In the genomic region with DNA sequence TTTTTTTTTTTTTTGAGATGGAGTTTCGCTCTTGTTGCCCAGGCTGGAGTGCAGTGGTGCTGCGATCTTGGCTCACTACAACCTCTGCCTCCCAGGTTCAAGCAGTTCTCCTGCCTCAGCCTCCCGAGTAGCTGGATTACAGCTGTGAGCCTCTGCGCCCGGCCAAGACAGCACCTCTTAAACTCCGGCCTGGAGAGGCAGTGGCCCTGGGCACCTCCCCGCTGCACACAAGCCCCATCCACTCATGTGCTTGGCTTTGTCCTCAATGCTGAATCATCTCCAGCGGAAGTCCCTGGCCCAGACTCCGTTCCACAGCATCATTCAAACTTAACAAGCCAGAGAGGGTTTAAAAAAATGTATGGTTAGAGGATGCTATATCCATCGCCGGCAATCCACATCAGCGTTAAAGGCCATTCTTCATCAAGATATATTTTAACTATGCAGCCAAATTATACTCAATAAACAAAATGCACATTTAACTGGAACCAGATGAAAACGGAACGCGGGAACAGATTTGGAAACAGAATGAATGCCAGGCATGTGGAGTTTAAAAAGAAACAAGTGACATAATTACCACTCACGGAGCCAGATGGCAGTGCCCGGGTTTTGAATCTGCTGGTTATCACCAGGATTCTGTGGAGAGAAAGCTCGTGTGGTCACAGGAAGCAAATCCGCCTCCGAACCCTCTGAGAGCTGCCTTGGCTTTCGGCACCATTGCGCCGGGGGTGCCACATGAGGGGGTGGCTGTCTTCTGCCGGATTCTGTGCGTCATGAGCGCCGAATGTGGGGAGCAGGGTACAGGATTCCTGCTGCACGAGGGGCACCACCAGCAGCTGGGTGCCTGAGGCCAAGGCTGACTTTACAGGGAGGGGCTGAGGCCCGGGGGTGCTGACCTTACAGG, we compare ENCODE assay signal across 12 cellular contexts. TPM values are rescaled to one million over a fixed set of nuclear protein-coding genes. Genes with fewer than 3 reads are reported as not detected.
DNase-seq lines count a peak whose midpoint lies in the region; ATAC-seq and TF ChIP-seq lines count a peak whose summit lies in the region.
"Had no signal": no experiment of that assay in that cellular context is flagged by ENCODE, and none has a peak within 500 bp of the region (broad histone marks: within the 10 kb centered on the region; RNA-seq: fewer than 3 reads in every experiment).

No MANE protein-coding gene starts in this region.

- H3K27me3 Mint-ChIP-seq in naive thymus-derived CD8-positive, alpha-beta T cell: peaks cover 0 to 9% (median 2%) of the 10 kb centered on the region in 5 donors

- no peak for TF ChIP-seq CTCF in SK-N-SH (IDR thresholded peaks at IDR 0.05)

- no peaks in the 10 kb centered on the region for H3K36me3 ChIP-seq in SK-N-SH (replicated peaks in 1 of 2; ENCODE audit: control insufficient read depth in 1 of 2, insufficient read depth in 2 of 2, low read length in 1 of 2)

- peak overlapping the region; percentile 61 for H3K4me2 ChIP-seq in SK-N-SH

- peak overlapping the region; percentile 27; the same call in 1 of the 2 replicates for H3K9ac ChIP-seq in SK-N-SH

- H3K36me3 Mint-ChIP-seq in naive thymus-derived CD8-positive, alpha-beta T cell: no peaks in the 10 kb centered on the region

- peak in 1 of 2 experiments; percentile 33; a peak in 1 of 4 replicates for TF ChIP-seq EP300 in SK-N-SH (IDR thresholded peaks at IDR 0.05; ENCODE audit: borderline replicate concordance in 1 of 2, low read depth in 1 of 2, low read length in 1 of 2)

- H3K27ac Mint-ChIP-seq in naive thymus-derived CD8-positive, alpha-beta T cell: no peak overlapping the region
- H3K27ac Mint-ChIP-seq: activated T-helper 17 cell treated with anti-CD3 and anti-CD28 coated beads, Interleukin-2, amount 50 U/mL, for 72 hours had no signal

- H3K27me3 ChIP-seq in SK-N-SH (ENCODE audit: insufficient read depth): no peaks in the 10 kb centered on the region

- peaks cover 0 to 29% of the 10 kb centered on the region in 2 experiments; a peak in 1 of 4 replicates for H3K4me1 ChIP-seq in SK-N-SH (ENCODE audit: control insufficient read depth in 1 of 2, insufficient read depth in 2 of 2, low read depth in 1 of 2, low read length in 1 of 2)

- CTCF ChIA-PET in SK-N-SH (lab: Yijun Ruan, JAX): interaction anchor here (0.9 to 1.3 kb wide), 2 partner anchors 9 to 333 kb away, joined by 3 read pairs; no protein-coding TSS in a partner anchor

- no peaks in the 10 kb centered on the region for H3K9me3 ChIP-seq in SK-N-SH

- ATAC-seq in naive thymus-derived CD8-positive, alpha-beta T cell: no peak
- ATAC-seq in activated CD4-positive, CD25-positive, alpha-beta regulatory T cell treated with anti-CD3 and anti-CD28 coated beads, Interleukin-2, amount 50 U/mL, for 24 hours: no peak
- ATAC-seq: activated T-helper 17 cell treated with anti-CD3 and anti-CD28 coated beads, Interleukin-2, amount 50 U/mL, for 72 hours had no signal

- no peak overlapping the region for H3K4me3 Mint-ChIP-seq in naive thymus-derived CD8-positive, alpha-beta T cell
- H3K4me3 Mint-ChIP-seq: activated T-helper 17 cell treated with anti-CD3 and anti-CD28 coated beads, Interleukin-2, amount 50 U/mL, for 72 hours had no signal

- no peak for TF ChIP-seq RAD21 in SK-N-SH (IDR thresholded peaks at IDR 0.05; ENCODE audit: low read length)

- peak overlapping the region; percentile 36 to 57 for H3K4me3 ChIP-seq in SK-N-SH (ENCODE audit: low read depth in 2 of 2, low read length in 1 of 2)

- H3K4me1 Mint-ChIP-seq in naive thymus-derived CD8-positive, alpha-beta T cell: no peaks in the 10 kb centered on the region
- H3K4me1 Mint-ChIP-seq: activated T-helper 17 cell treated with anti-CD3 and anti-CD28 coated beads, Interleukin-2, amount 50 U/mL, for 72 hours had no signal

- DNase-seq in GDM1 (lab: John Stamatoyannopoulos, UW) (peak; percentile 82), SK-N-SH (peak; percentile 90), fibroblast of peridontal ligament (ENCODE audit: extremely low read depth) (peak; percentile 97), putamen (ENCODE audit: low spot score) (peak; percentile 39), NCI-H226 (no peak), SKM-1 treated with dmso at 0.1 percent for 144 hours (lab: John Stamatoyannopoulos, UW; ENCODE audit: unreplicated experiment) (no peak)
- DNase-seq in naive thymus-derived CD8-positive, alpha-beta T cell: no peak
- DNase-seq: erythroblast, NCI-H2081 treated with DMSO at 0.1 percent for 48 hours, T-helper 1 cell had no signal

- no peaks in the 10 kb centered on the region for H3K79me2 ChIP-seq in SK-N-SH (ENCODE audit: insufficient read depth)

- POLR2A ChIA-PET in SK-N-SH (lab: Yijun Ruan, JAX): no interaction called here
- POLR2A ChIA-PET in naive thymus-derived CD8-positive, alpha-beta T cell (lab: Charles Lee): no interaction called here

- H3F3A ChIP-seq in SK-N-SH (replicated peaks; ENCODE audit: insufficient read depth): no peaks in the 10 kb centered on the region

- H2AFZ ChIP-seq in SK-N-SH (ENCODE audit: low read depth): peak overlapping the region; percentile 83

- no peaks in the 10 kb centered on the region for H3K9me3 Mint-ChIP-seq in naive thymus-derived CD8-positive, alpha-beta T cell
- H3K9me3 Mint-ChIP-seq: activated T-helper 17 cell treated with anti-CD3 and anti-CD28 coated beads, Interleukin-2, amount 50 U/mL, for 72 hours had no signal

- WGBS in SK-N-SH (ENCODE audit: low lambda C conversion rate): 16% methylated on average over 23 of the region's 29 CpGs

- no peaks in the 10 kb centered on the region for H3K9me2 ChIP-seq in SK-N-SH

- H3K27ac ChIP-seq in SK-N-SH (ENCODE audit: low read depth in 2 of 2, low read length in 1 of 2): peak overlapping the region; percentile 65 to 95

- no peaks in the 10 kb centered on the region for H4K20me1 ChIP-seq in SK-N-SH (ENCODE audit: insufficient read depth)

TF ChIP-seq in SK-N-SH, 30 proteins besides CTCF, POLR2A, EP300 and RAD21:
- peak; percentile 64; the same call in 1 of the 2 replicates for TF ChIP-seq FOSL2 (IDR thresholded peaks at IDR 0.05; ENCODE audit: borderline replicate concordance, low read depth)
- peak; percentile 42; the same call in 1 of the 2 replicates for TF ChIP-seq TAF1 (IDR thresholded peaks at IDR 0.05; ENCODE audit: borderline replicate concordance, low read depth, low read length)
- no peak; the same call in 1 of the 2 replicates for TF ChIP-seq POLR2AphosphoS5 (IDR thresholded peaks at IDR 0.05; ENCODE audit: low read depth, low read length)
- TF ChIP-seq TCF12 (IDR thresholded peaks at IDR 0.05): peak; percentile 48
- TF ChIP-seq, protein P1, sequence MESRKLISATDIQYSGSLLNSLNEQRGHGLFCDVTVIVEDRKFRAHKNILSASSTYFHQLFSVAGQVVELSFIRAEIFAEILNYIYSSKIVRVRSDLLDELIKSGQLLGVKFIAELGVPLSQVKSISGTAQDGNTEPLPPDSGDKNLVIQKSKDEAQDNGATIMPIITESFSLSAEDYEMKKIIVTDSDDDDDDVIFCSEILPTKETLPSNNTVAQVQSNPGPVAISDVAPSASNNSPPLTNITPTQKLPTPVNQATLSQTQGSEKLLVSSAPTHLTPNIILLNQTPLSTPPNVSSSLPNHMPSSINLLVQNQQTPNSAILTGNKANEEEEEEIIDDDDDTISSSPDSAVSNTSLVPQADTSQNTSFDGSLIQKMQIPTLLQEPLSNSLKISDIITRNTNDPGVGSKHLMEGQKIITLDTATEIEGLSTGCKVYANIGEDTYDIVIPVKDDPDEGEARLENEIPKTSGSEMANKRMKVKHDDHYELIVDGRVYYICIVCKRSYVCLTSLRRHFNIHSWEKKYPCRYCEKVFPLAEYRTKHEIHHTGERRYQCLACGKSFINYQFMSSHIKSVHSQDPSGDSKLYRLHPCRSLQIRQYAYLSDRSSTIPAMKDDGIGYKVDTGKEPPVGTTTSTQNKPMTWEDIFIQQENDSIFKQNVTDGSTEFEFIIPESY (IDR thresholded peaks at IDR 0.05; ENCODE audit: borderline replicate concordance, low read depth): 0 out of 2 replicates have a peak, but pooled peaks have one; percentile 12
- peak; percentile 71; the same call in 1 of the 2 replicates for TF ChIP-seq RFX5 (IDR thresholded peaks at IDR 0.05; ENCODE audit: low read length)
- TF ChIP-seq RXRA (IDR thresholded peaks at IDR 0.05; ENCODE audit: borderline replicate concordance, low read depth): no peak
- TF ChIP-seq FOXJ3 (CRISPR knock-in tag; IDR thresholded peaks at IDR 0.05): 0 out of 2 replicates have a peak, but pooled peaks have one; percentile 45
- TF ChIP-seq GATA2 (CRISPR knock-in tag; IDR thresholded peaks at IDR 0.05): peak; percentile 52; the same call in 1 of the 2 replicates
- TF ChIP-seq SMC3 (IDR thresholded peaks at IDR 0.05; ENCODE audit: low read depth, low read length): no peak
- peak; percentile 75; the same call in 1 of the 2 replicates for TF ChIP-seq YY1 (IDR thresholded peaks at IDR 0.05; ENCODE audit: low read depth)
- TF ChIP-seq, protein P2, sequence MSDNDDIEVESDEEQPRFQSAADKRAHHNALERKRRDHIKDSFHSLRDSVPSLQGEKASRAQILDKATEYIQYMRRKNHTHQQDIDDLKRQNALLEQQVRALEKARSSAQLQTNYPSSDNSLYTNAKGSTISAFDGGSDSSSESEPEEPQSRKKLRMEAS (IDR thresholded peaks at IDR 0.05; ENCODE audit: low read depth): peak; percentile 73
- TF ChIP-seq, protein P3, sequence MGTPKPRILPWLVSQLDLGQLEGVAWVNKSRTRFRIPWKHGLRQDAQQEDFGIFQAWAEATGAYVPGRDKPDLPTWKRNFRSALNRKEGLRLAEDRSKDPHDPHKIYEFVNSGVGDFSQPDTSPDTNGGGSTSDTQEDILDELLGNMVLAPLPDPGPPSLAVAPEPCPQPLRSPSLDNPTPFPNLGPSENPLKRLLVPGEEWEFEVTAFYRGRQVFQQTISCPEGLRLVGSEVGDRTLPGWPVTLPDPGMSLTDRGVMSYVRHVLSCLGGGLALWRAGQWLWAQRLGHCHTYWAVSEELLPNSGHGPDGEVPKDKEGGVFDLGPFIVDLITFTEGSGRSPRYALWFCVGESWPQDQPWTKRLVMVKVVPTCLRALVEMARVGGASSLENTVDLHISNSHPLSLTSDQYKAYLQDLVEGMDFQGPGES (IDR thresholded peaks at IDR 0.05; ENCODE audit: low read depth, low read length): no peak
- TF ChIP-seq JUND (IDR thresholded peaks at IDR 0.05): peak; percentile 94
- TF ChIP-seq RCOR1 (IDR thresholded peaks at IDR 0.05; ENCODE audit: low read length): 0 out of 2 replicates have a peak, but pooled peaks have one; percentile 7
- TF ChIP-seq MXI1 (IDR thresholded peaks at IDR 0.05; ENCODE audit: low read depth, low read length): peak; percentile 80; the same call in 1 of the 2 replicates
- TF ChIP-seq GABPA (IDR thresholded peaks at IDR 0.05; ENCODE audit: low read depth): peak; percentile 85

RNA-seq across cellular contexts. Expression of a gene that starts 45.6 kb away (rescaled TPM):
- polyA plus RNA-seq in SK-N-SH (2012; rRNA removed): 3.9 and 4.9 TPM in 2 replicates
- polyA plus RNA-seq in SK-N-SH (2012; cell fraction: cytosol; rRNA removed): 3.8 and 4.1 TPM in 2 replicates
- polyA plus RNA-seq in SK-N-SH (2012; cell fraction: nucleus; rRNA removed): 9.4 and 11.4 TPM in 2 replicates
- total RNA-seq in naive thymus-derived CD8-positive, alpha-beta T cell: not detected
- not detected for polyA plus RNA-seq in naive thymus-derived CD8-positive, alpha-beta T cell
- total RNA-seq: activated T-helper 17 cell treated with anti-CD3 and anti-CD28 coated beads, Interleukin-2, amount 50 U/mL, for 72 hours had no signal

Comparison
In these comparisons a context has a peak if more than half of its experiments do, and no peak if none do; other contexts are left out.
1. DNase-seq: peak in GDM1 (single experiment), SK-N-SH (single experiment), fibroblast of peridontal ligament (single experiment) and putamen (single experiment); none in naive thymus-derived CD8-positive, alpha-beta T cell (0 of 10), NCI-H226 (single experiment) and SKM-1 treated with dmso at 0.1 percent for 144 hours (single experiment).